8 cellular contexts compared by ENCODE assay signal in the genomic region with DNA sequence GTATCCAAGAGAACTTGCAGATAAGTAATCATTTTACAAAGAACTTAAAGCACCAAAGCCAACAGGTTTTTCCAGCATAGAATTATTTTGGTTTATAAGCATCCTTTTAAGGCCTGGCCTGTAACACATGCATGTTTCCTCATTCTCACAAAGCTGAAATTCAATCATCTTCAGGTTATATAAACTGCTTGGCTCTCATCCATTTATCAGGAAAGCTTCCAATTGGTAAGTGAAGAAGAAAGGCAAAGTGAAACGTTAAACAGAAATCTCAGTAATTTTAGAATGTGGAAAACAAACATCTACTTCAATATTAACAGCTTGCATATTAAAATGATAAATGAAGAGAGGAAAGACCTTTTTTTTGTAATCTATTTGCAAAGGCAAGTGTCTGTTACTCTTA. TPM values are rescaled to one million over a fixed set of nuclear protein-coding genes. Genes with fewer than 3 reads are reported as not detected.
DNase-seq lines count a peak whose midpoint lies in the region; FAIRE-seq and TF ChIP-seq lines count a peak whose summit lies in the region.

No MANE protein-coding gene starts in this region.

- peaks cover 17% of the 10 kb centered on the region for H3K4me1 Mint-ChIP-seq in progenitor cell of endocrine pancreas (ENCODE audit: low read depth)

- H3K9me3 Mint-ChIP-seq in progenitor cell of endocrine pancreas (ENCODE audit: low read depth), result no peaks in the 10 kb centered on the region

- H3K27me3 Mint-ChIP-seq in progenitor cell of endocrine pancreas, result no peaks in the 10 kb centered on the region

- H3K4me1 ChIP-seq in NT2/D1 (ENCODE audit: insufficient read depth, insufficient read length), result no peaks in the 10 kb centered on the region
- H3K4me1 ChIP-seq in endocrine pancreas (ENCODE audit: control insufficient read depth, insufficient read depth, low read length), result peaks cover 44% of the 10 kb centered on the region

- peak overlapping the region; percentile 90 for H3K4me3 Mint-ChIP-seq in progenitor cell of endocrine pancreas (ENCODE audit: low read depth)

- peaks cover 55% of the 10 kb centered on the region for H3K36me3 ChIP-seq in NT2/D1 (ENCODE audit: insufficient read depth, insufficient read length, low read length)
- H3K36me3 ChIP-seq in endocrine pancreas (ENCODE audit: control insufficient read depth, insufficient read depth, low read length), result peaks cover 3% of the 10 kb centered on the region

- no peak overlapping the region for H3K27ac Mint-ChIP-seq in progenitor cell of endocrine pancreas

- TF ChIP-seq CTCF in progenitor cell of endocrine pancreas (IDR thresholded peaks at IDR 0.05; ENCODE audit: unreplicated experiment), result no peak

- H3K9me3 ChIP-seq in NT2/D1 (ENCODE audit: insufficient read depth, low read length) (no peaks in the 10 kb centered on the region), endocrine pancreas (ENCODE audit: control insufficient read depth, low read length) (no peaks in the 10 kb centered on the region)

- no peaks in the 10 kb centered on the region for H3K36me3 Mint-ChIP-seq in progenitor cell of endocrine pancreas (ENCODE audit: insufficient read depth)

- no peaks in the 10 kb centered on the region for H3K27me3 ChIP-seq in NT2/D1 (ENCODE audit: insufficient read depth, insufficient read length)
- H3K27me3 ChIP-seq in endocrine pancreas (ENCODE audit: control insufficient read depth, insufficient read depth, low read length), result no peaks in the 10 kb centered on the region

- TF ChIP-seq POLR2A in GM12891 (IDR thresholded peaks at IDR 0.05; ENCODE audit: low read depth, low read length), result no peak

- H3K9ac ChIP-seq in NT2/D1 (ENCODE audit: insufficient read length, low read depth) (peak overlapping the region; percentile 57), endocrine pancreas (ENCODE audit: control insufficient read depth, insufficient read depth, low read length) (peak overlapping the region; percentile 26)

- H3K4me3 ChIP-seq in NT2/D1 (ENCODE audit: insufficient read length, low read depth) (peak overlapping the region; percentile 95), endocrine pancreas (ENCODE audit: control insufficient read depth, insufficient read depth, low read length) (peak overlapping the region; percentile 99)

- DNase-seq in EH (ENCODE audit: low read depth) (peak; percentile 21), NT2/D1 (ENCODE audit: low read depth, low spot score) (no peak), progenitor cell of endocrine pancreas (ENCODE audit: low spot score, unreplicated experiment) (no peak), HuH-7 (ENCODE audit: low spot score) (no peak), NCI-H82 treated with DMSO at 0.1 percent for 48 hours (lab: John Stamatoyannopoulos, UW; ENCODE audit: unreplicated experiment) (no peak), GM12891 (ENCODE audit: insufficient read length, low spot score) (no peak), GOT3 (lab: John Stamatoyannopoulos, UW) (no peak)

- FAIRE-seq in GM12891 (lab: Jason Lieb, UNC), result no peak

TF ChIP-seq in GM12891, 5 proteins besides CTCF, POLR2A, EP300 and RAD21:
- no peak for TF ChIP-seq PAX5 (IDR thresholded peaks at IDR 0.05; ENCODE audit: insufficient read depth, low read length, severe bottlenecking)
- no peak for TF ChIP-seq SPI1 (IDR thresholded peaks at IDR 0.05; ENCODE audit: low read depth, low read length)
- TF ChIP-seq POU2F2 (IDR thresholded peaks at IDR 0.05; ENCODE audit: low read depth, low read length), result no peak
- TF ChIP-seq POLR2AphosphoS5 (IDR thresholded peaks at IDR 0.05; ENCODE audit: low read depth, low read length), result no peak
- no peak for TF ChIP-seq TAF1 (IDR thresholded peaks at IDR 0.05; ENCODE audit: low read depth, low read length)

RNA-seq across cellular contexts. Expression of gene SERP1, which starts 1.6 kb away (rescaled TPM):
- total RNA-seq in progenitor cell of endocrine pancreas, result 94.9 and 97.7 TPM in 2 replicates
- 76.3 TPM for polyA plus RNA-seq in GM12891 (2012; ENCODE audit: low read depth, missing spikeins)

RNA-seq across cellular contexts. Expression of gene EIF2A, which starts 1.9 kb away (rescaled TPM):
- 66.4 and 67.4 TPM in 2 replicates for total RNA-seq in progenitor cell of endocrine pancreas
- 103 TPM for polyA plus RNA-seq in GM12891 (2012; ENCODE audit: low read depth, missing spikeins)

RNA-seq across cellular contexts. Expression of gene SELENOT, which starts 58.4 kb away (rescaled TPM):
- total RNA-seq in progenitor cell of endocrine pancreas, result 68.1 and 69.0 TPM in 2 replicates
- 85.9 TPM for polyA plus RNA-seq in GM12891 (2012; ENCODE audit: low read depth, missing spikeins)
